ENCODE assay signal across 10 cellular contexts in the genomic region with DNA sequence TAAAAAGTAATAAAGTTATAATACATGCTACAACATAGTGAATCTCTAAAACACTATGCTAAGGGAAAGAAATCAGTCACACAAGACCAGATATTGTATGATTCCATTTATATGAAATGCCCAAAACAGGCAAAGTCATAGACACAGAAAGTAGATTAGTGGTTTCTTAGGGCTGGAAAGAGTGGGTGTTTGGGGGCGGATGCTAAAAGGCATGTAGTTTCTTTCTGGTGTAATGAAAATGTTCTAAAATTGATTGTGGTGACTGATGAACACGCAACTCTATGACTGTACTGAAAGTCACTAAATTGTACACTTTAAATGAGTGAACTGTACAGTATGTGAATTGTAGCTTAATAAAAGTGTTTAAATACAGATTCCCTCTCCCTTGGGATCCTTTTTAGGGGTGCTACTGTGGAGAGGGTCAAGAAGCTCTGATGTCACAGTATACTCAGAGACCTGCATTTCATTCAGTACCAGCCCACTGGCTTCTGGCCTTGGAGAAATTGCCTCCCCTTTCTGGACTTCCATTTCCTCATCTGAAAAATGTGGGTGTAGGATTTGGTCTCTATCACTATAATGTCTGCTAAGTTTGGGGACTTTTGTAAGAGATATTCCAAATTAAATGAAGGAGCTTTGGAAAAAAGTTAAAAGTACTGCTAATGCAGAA. TPM values are rescaled to one million over a fixed set of nuclear protein-coding genes. Genes with fewer than 3 reads are reported as not detected.
DNase-seq lines count a peak whose midpoint lies in the region; ATAC-seq and TF ChIP-seq lines count a peak whose summit lies in the region.
"Had no signal": no experiment of that assay in that cellular context is flagged by ENCODE, and none has a peak within 500 bp of the region (broad histone marks: within the 10 kb centered on the region; RNA-seq: fewer than 3 reads in every experiment).

No MANE protein-coding gene starts in this region.

- H3K4me1 Mint-ChIP-seq in activated CD4-positive, alpha-beta T cell treated with anti-CD3 and anti-CD28 coated beads for 36 hours: peaks cover 73% of the 10 kb centered on the region
- H3K4me1 Mint-ChIP-seq in nephron progenitor cell: no peaks in the 10 kb centered on the region

- no peak overlapping the region for H3K27ac ChIP-seq in A673 (ENCODE audit: low read depth, low read length, poor library complexity, severe bottlenecking)

- TF ChIP-seq CTCF in nephron progenitor cell (IDR thresholded peaks at IDR 0.05) (no peak), A673 (conservative IDR thresholded peaks at IDR 0.05; ENCODE audit: low read depth, low read length) (no peak)

- peak; percentile 86 for DNase-seq in activated CD4-positive, alpha-beta T cell treated with anti-CD3 and anti-CD28 coated beads for 36 hours
- no peak for DNase-seq in activated CD4-positive, alpha-beta T cell treated with anti-CD3 and anti-CD28 coated beads for 1 hour
- DNase-seq in activated CD8-positive, alpha-beta memory T cell treated with anti-CD3 and anti-CD28 coated beads for 4 hours (ENCODE audit: low read depth in 2 of 2): peak; percentile 58
- DNase-seq in nephron progenitor cell (no peak), A673 (ENCODE audit: low spot score) (no peak), NCI-H1092 (lab: John Stamatoyannopoulos, UW) (no peak)
- peak; percentile 71 for DNase-seq in stimulated activated naive CD8-positive, alpha-beta T cell treated with anti-CD3 and anti-CD28 coated beads, Interleukin-15, Interleukin-2, amounts not matched to agents 100 U/mL and 50 U/mL, for 24 hours
- DNase-seq: hippocampal formation, MV-4-11 had no signal

- no peaks in the 10 kb centered on the region for H3K9me3 ChIP-seq in A673 (ENCODE audit: low read depth, low read length, poor library complexity, severe bottlenecking)

- H3K27ac Mint-ChIP-seq in activated CD4-positive, alpha-beta T cell treated with anti-CD3 and anti-CD28 coated beads for 36 hours: peak overlapping the region; percentile 94
- H3K27ac Mint-ChIP-seq in nephron progenitor cell: peak overlapping the region; percentile 7

- peak; percentile 91 for ATAC-seq in activated CD4-positive, alpha-beta T cell treated with anti-CD3 and anti-CD28 coated beads for 36 hours
- ATAC-seq in stimulated activated naive CD8-positive, alpha-beta T cell treated with anti-CD3 and anti-CD28 coated beads, Interleukin-15, Interleukin-2, amounts not matched to agents 100 U/mL and 50 U/mL, for 24 hours: peak; percentile 92
- no peak for ATAC-seq in HG03095 (IDR thresholded peaks at IDR 0.05; ENCODE audit: unreplicated experiment)

- intact Hi-C loops in activated CD4-positive, alpha-beta T cell treated with anti-CD3 and anti-CD28 coated beads for 36 hours (cut with DNase I, micrococcal nuclease): loop anchor here (1.0 to 5.0 kb wide), 14 partner anchors 8 to 524 kb away; partner anchors contain the start of gene AOAH (in 1 of the 2)
- intact Hi-C loops in A673 (cut with micrococcal nuclease; ENCODE audit: unreplicated experiment): no loop called here

- CTCF ChIA-PET in activated CD4-positive, alpha-beta T cell treated with anti-CD3 and anti-CD28 coated beads for 36 hours (lab: Charles Lee): interaction anchor here (0.6 to 2.7 kb wide), 13 partner anchors 8 to 504 kb away, joined by 3 to 11 read pairs (median 3); no protein-coding TSS in a partner anchor
- CTCF ChIA-PET in A673 (lab: Charles Lee): no interaction called here

- H3K9me3 Mint-ChIP-seq in activated CD4-positive, alpha-beta T cell treated with anti-CD3 and anti-CD28 coated beads for 36 hours (ENCODE audit: low read depth): no peaks in the 10 kb centered on the region
- H3K9me3 Mint-ChIP-seq in nephron progenitor cell: no peaks in the 10 kb centered on the region

- peaks cover 23% of the 10 kb centered on the region for H3K36me3 Mint-ChIP-seq in activated CD4-positive, alpha-beta T cell treated with anti-CD3 and anti-CD28 coated beads for 36 hours (ENCODE audit: low read depth)
- no peaks in the 10 kb centered on the region for H3K36me3 Mint-ChIP-seq in nephron progenitor cell (ENCODE audit: low read depth)

- H3K4me1 ChIP-seq in A673 (ENCODE audit: insufficient read depth, low read length, poor library complexity, severe bottlenecking): no peaks in the 10 kb centered on the region

- no peak overlapping the region for H3K4me3 ChIP-seq in A673 (ENCODE audit: low read depth, low read length, poor library complexity, severe bottlenecking)

- POLR2A ChIA-PET in activated CD4-positive, alpha-beta T cell treated with anti-CD3 and anti-CD28 coated beads for 36 hours (lab: Charles Lee): interaction anchor here (0.5 to 1.3 kb wide), 6 partner anchors 9 to 675 kb away, joined by 3 to 7 read pairs (median 3); partner anchors contain the start of gene AOAH
- POLR2A ChIA-PET in A673 (lab: Charles Lee; ENCODE audit: low non-redundant PET): no interaction called here

- H3K4me3 Mint-ChIP-seq in activated CD4-positive, alpha-beta T cell treated with anti-CD3 and anti-CD28 coated beads for 36 hours: peak overlapping the region; percentile 51
- H3K4me3 Mint-ChIP-seq in nephron progenitor cell: no peak overlapping the region

- H3K36me3 ChIP-seq in A673 (ENCODE audit: insufficient read depth, low read length, poor library complexity, severe bottlenecking): no peaks in the 10 kb centered on the region

- peaks cover 15% of the 10 kb centered on the region for H3K27me3 ChIP-seq in A673 (replicated peaks; ENCODE audit: insufficient read depth, low read depth, low read length, poor library complexity)

- no peaks in the 10 kb centered on the region for H3K27me3 Mint-ChIP-seq in activated CD4-positive, alpha-beta T cell treated with anti-CD3 and anti-CD28 coated beads for 36 hours
- no peaks in the 10 kb centered on the region for H3K27me3 Mint-ChIP-seq in nephron progenitor cell (ENCODE audit: low read depth, poor library complexity)

- no TSS peak for BruUV-seq in A673 (replicated peaks; lab: Mats Ljungman, UMichigan)

RNA-seq across cellular contexts. Expression of gene AOAH, which starts 46.4 kb away (rescaled TPM):
- total RNA-seq in activated CD4-positive, alpha-beta T cell treated with anti-CD3 and anti-CD28 coated beads for 36 hours: 10 to 100 TPM in 1 of 2 experiments, 1 to 10 TPM in 1; 9.2 to 10.0 TPM
- total RNA-seq in A673 (2021): not detected in 2 replicates

Comparison
In these comparisons a context has a peak if more than half of its experiments do, and no peak if none do; other contexts are left out.
1. DNase-seq: peak in activated CD4-positive, alpha-beta T cell treated with anti-CD3 and anti-CD28 coated beads for 36 hours (single experiment), activated CD8-positive, alpha-beta memory T cell treated with anti-CD3 and anti-CD28 coated beads for 4 hours (2 of 2) and stimulated activated naive CD8-positive, alpha-beta T cell treated with anti-CD3 and anti-CD28 coated beads, Interleukin-15, Interleukin-2, amounts not matched to agents 100 U/mL and 50 U/mL, for 24 hours (single experiment); none in activated CD4-positive, alpha-beta T cell treated with anti-CD3 and anti-CD28 coated beads for 1 hour (single experiment), nephron progenitor cell (single experiment), A673 (single experiment) and NCI-H1092 (single experiment).
2. RNA of gene AOAH, which starts 46.4 kb away (total RNA-seq): 9.2 to 10.0 TPM in activated CD4-positive, alpha-beta T cell treated with anti-CD3 and anti-CD28 coated beads for 36 hours; not detected in A673; every median in the first group is over 10 times any median in the second.